8 cellular contexts compared by ENCODE assay signal in the genomic region with DNA sequence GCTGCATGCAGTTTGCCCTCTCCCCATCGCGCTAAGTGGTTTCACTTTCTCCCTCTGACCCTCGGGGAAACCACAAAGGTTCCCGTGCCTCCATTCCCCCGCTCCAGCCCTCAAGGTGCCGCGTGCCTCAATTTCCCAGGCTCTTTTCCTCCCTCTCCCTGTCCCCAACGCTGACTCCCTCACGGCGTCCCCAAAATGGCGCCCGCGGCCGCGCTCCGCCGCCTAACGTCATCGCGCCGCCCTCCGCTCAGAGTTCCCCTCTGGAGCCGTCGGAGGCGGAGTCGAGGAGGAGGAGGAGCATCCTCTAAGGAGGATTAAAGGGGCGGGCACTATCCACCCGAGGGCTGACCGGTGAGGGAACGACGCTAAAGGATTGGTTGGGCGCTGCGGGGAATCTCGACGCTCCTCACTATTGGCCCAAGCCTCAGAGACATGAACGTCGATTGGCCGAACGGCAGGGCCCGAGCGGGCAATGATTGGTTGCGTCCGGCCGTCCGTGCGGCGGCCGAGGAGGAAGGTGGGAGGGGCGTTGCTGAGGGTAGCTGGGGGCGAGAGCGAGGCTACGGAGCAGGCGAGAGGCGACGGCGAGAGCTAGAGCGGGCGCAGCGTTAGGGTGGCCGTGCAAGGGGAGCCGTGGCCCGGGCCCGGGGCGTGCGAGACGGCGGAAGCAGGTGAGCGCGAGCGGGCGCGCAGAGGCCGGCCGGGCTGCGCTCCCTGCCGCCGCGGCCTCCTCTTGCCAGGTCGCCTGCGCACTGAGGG. TPM values are rescaled to one million over a fixed set of nuclear protein-coding genes. Genes with fewer than 3 reads are reported as not detected.
DNase-seq lines count a peak whose midpoint lies in the region; ATAC-seq and TF ChIP-seq lines count a peak whose summit lies in the region.

A gene with protein sequence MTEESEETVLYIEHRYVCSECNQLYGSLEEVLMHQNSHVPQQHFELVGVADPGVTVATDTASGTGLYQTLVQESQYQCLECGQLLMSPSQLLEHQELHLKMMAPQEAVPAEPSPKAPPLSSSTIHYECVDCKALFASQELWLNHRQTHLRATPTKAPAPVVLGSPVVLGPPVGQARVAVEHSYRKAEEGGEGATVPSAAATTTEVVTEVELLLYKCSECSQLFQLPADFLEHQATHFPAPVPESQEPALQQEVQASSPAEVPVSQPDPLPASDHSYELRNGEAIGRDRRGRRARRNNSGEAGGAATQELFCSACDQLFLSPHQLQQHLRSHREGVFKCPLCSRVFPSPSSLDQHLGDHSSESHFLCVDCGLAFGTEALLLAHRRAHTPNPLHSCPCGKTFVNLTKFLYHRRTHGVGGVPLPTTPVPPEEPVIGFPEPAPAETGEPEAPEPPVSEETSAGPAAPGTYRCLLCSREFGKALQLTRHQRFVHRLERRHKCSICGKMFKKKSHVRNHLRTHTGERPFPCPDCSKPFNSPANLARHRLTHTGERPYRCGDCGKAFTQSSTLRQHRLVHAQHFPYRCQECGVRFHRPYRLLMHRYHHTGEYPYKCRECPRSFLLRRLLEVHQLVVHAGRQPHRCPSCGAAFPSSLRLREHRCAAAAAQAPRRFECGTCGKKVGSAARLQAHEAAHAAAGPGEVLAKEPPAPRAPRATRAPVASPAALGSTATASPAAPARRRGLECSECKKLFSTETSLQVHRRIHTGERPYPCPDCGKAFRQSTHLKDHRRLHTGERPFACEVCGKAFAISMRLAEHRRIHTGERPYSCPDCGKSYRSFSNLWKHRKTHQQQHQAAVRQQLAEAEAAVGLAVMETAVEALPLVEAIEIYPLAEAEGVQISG (plus strand): TSS at position 551 of the 759 bp plus-strand sequence. CDS start 2,441 bp downstream, outside the sequence.

- peak within 1 kb of the TSS; percentile 98 for H3K4me3 Mint-ChIP-seq in activated naive CD8-positive, alpha-beta T cell treated with anti-CD3 and anti-CD28 coated beads, Interleukin-2, amount 50 U/mL, for 24 hours

- peak; percentile 90 for TF ChIP-seq POLR2A in ovary (IDR thresholded peaks at IDR 0.05)

- H3K36me3 Mint-ChIP-seq in activated naive CD8-positive, alpha-beta T cell treated with anti-CD3 and anti-CD28 coated beads, Interleukin-2, amount 50 U/mL, for 24 hours (ENCODE audit: low read depth) = peaks cover 19% of the 10 kb centered on the region

- intact Hi-C loops in Right ventricle myocardium inferior (cut with DNase I) = loop anchor here (1.0 to 2.0 kb wide), 2 partner anchors 37 to 81 kb away; a partner anchor contains a TSS
- intact Hi-C loops in ovary (cut with DNase I) = no loop called here
- intact Hi-C loops in tibial artery (cut with DNase I; ENCODE audit: low total_unique reads) = no loop called here

- peaks cover 2% of the 10 kb centered on the region for H3K27me3 Mint-ChIP-seq in activated naive CD8-positive, alpha-beta T cell treated with anti-CD3 and anti-CD28 coated beads, Interleukin-2, amount 50 U/mL, for 24 hours

- H3K27me3 ChIP-seq in ovary (no peaks in the 10 kb centered on the region), tibial artery (no peaks in the 10 kb centered on the region)

- DNase-seq in GM12865 (ENCODE audit: low read depth) = peak; percentile 100
- DNase-seq in NCI-H1417 treated with DMSO at 0.1 percent for 48 hours (lab: John Stamatoyannopoulos, UW) = peak; percentile 93
- DNase-seq in SW480 (ENCODE audit: low spot score) = peak; percentile 100
- DNase-seq in activated naive CD8-positive, alpha-beta T cell treated with anti-CD3 and anti-CD28 coated beads, Interleukin-2, amount 50 U/mL, for 24 hours = peak; percentile 97
- DNase-seq in Right ventricle myocardium inferior (ENCODE audit: missing footprints) = peak; percentile 99
- peak; percentile 98 to 99 (median 98) for DNase-seq in ovary
- peak; percentile 99 to 100 for DNase-seq in tibial artery

- no peak for TF ChIP-seq EP300 in ovary (IDR thresholded peaks at IDR 0.05)

- H3K4me1 ChIP-seq in ovary (ENCODE audit: insufficient read depth) (peaks cover 5% of the 10 kb centered on the region), tibial artery (peaks cover 0 to 29% (median 20%) of the 10 kb centered on the region in 4 donors)

- H3K4me3 ChIP-seq in GM12865 (ENCODE audit: low read depth, low read length) (peak within 1 kb of the TSS; percentile 96), ovary (peak within 1 kb of the TSS; percentile 85), tibial artery (peak within 1 kb of the TSS; percentile 85 to 94)

- no peak for TF ChIP-seq CTCF in GM12865 (IDR thresholded peaks at IDR 0.05; ENCODE audit: insufficient read depth, low read depth, low read length, missing control alignments)
- TF ChIP-seq CTCF in ovary (IDR thresholded peaks at IDR 0.05) = peak in 1 of 3 donors; percentile 6
- TF ChIP-seq CTCF in tibial artery (IDR thresholded peaks at IDR 0.05) = no peak

- H3K9me3 Mint-ChIP-seq in activated naive CD8-positive, alpha-beta T cell treated with anti-CD3 and anti-CD28 coated beads, Interleukin-2, amount 50 U/mL, for 24 hours = no peaks in the 10 kb centered on the region

- WGBS in ovary, 3 donors = 0 to 1% (median 0%) methylated on average over 79 to 80 of the region's 80 CpGs

- H3K9me3 ChIP-seq in ovary (no peaks in the 10 kb centered on the region), tibial artery (no peaks in the 10 kb centered on the region)

- ATAC-seq in HG02763 (IDR thresholded peaks at IDR 0.05; ENCODE audit: unreplicated experiment) = peak; percentile 93
- ATAC-seq in activated naive CD8-positive, alpha-beta T cell treated with anti-CD3 and anti-CD28 coated beads, Interleukin-2, amount 50 U/mL, for 24 hours = peak; percentile 98
- ATAC-seq in Right ventricle myocardium inferior = peak; percentile 99

- H3K27ac ChIP-seq in ovary (peak within 1 kb of the TSS; percentile 96), tibial artery (peak within 1 kb of the TSS; percentile 90 to 98)

- H3K36me3 ChIP-seq in ovary = no peaks in the 10 kb centered on the region
- H3K36me3 ChIP-seq in tibial artery = peaks cover 22 to 28% (median 23%) of the 10 kb centered on the region in 3 donors

- peak within 1 kb of the TSS; percentile 100 for H3K27ac Mint-ChIP-seq in activated naive CD8-positive, alpha-beta T cell treated with anti-CD3 and anti-CD28 coated beads, Interleukin-2, amount 50 U/mL, for 24 hours

- H3K4me1 Mint-ChIP-seq in activated naive CD8-positive, alpha-beta T cell treated with anti-CD3 and anti-CD28 coated beads, Interleukin-2, amount 50 U/mL, for 24 hours = peaks cover 40% of the 10 kb centered on the region

RNA-seq across cellular contexts. Expression of the gene that starts here (rescaled TPM):
- 9.1 TPM for total RNA-seq in Right ventricle myocardium inferior
- total RNA-seq in ovary = 10 to 100 TPM; 10.3 to 24.6 (median 18.2) TPM
- polyA plus RNA-seq in ovary = 10 to 100 TPM in 1 of 2 donors, 1 to 10 TPM in 1; 2.4 to 14.9 TPM

Comparison
In these comparisons a context has a peak if more than half of its experiments do, and no peak if none do; other contexts are left out.
1. Peak in every context shown above with its lines: DNase-seq, ATAC-seq, H3K4me3 ChIP-seq and H3K27ac ChIP-seq.